ENCODE assay signal across 8 cellular contexts in genomic region chr1:5509664-5510452, GRCh38.
DNase-seq lines count a peak whose midpoint lies in the region; ATAC-seq and TF ChIP-seq lines count a peak whose summit lies in the region.

No MANE protein-coding gene starts in this region.

- peak; percentile 47 to 58 (median 53) for DNase-seq in CD4-positive, alpha-beta memory T cell
- peak; percentile 63 for DNase-seq in activated gamma-delta T cell treated with anti-CD3 and anti-CD28 coated beads, Interleukin-2, amount 50 U/mL, for 16 hours (ENCODE audit: low read depth)
- DNase-seq in head of caudate nucleus (peak in 41 of 42 donors; percentile 66 to 93 (median 81)), posterior cingulate gyrus (peak in 9 of 10 donors; percentile 58 to 95 (median 80)), ureter (ENCODE audit: low spot score) (peak; percentile 70), cortex of kidney (lab: John Stamatoyannopoulos, UW) (no peak)

- POLR2A ChIA-PET in CD4-positive, alpha-beta memory T cell (lab: Charles Lee; ENCODE audit: partially characterized antibody), result no interaction called here

- no peaks in the 10 kb centered on the region for H3K36me3 Mint-ChIP-seq in CD4-positive, alpha-beta memory T cell

- no peak overlapping the region for H3K27ac ChIP-seq in CD4-positive, alpha-beta memory T cell (ENCODE audit: low read depth, low read length)

- H3K27me3 ChIP-seq in CD4-positive, alpha-beta memory T cell (ENCODE audit: insufficient read depth, low read length), result no peaks in the 10 kb centered on the region

- H3K27me3 Mint-ChIP-seq in CD4-positive, alpha-beta memory T cell, result peaks cover 0 to 9% of the 10 kb centered on the region in 2 donors

- peaks cover 0 to 5% (median 2%) of the 10 kb centered on the region in 4 donors for H3K4me1 Mint-ChIP-seq in CD4-positive, alpha-beta memory T cell

- no peak overlapping the region for H3K4me3 ChIP-seq in CD4-positive, alpha-beta memory T cell (ENCODE audit: low read length in 2 of 2)

- no peak overlapping the region for H3K27ac Mint-ChIP-seq in CD4-positive, alpha-beta memory T cell

- peak; percentile 57 for ATAC-seq in HG03103 (IDR thresholded peaks at IDR 0.05; ENCODE audit: low read depth, unreplicated experiment)
- peak; percentile 61; the same call in 2 of the 3 replicates for ATAC-seq in SK-N-SH treated with all-trans-retinoic acid at 6 μM for 48 hours

- no peak overlapping the region for H3K4me3 Mint-ChIP-seq in CD4-positive, alpha-beta memory T cell

- intact Hi-C loops in CD4-positive, alpha-beta memory T cell (cut with micrococcal nuclease), result loop anchor here (2.0 to 5.0 kb wide), 2 partner anchors 157 to 677 kb away; no protein-coding TSS in a partner anchor
- intact Hi-C loops in head of caudate nucleus (cut with DNase I), result loop anchor here (5.0 kb wide), 1 partner anchor 467 kb away; no protein-coding TSS in a partner anchor
- intact Hi-C loops in posterior cingulate gyrus (cut with DNase I), result loop anchor here (1.0 to 10.0 kb wide), 3 partner anchors 115 to 465 kb away; no protein-coding TSS in a partner anchor

- peaks cover 3% of the 10 kb centered on the region for H3K4me1 ChIP-seq in CD4-positive, alpha-beta memory T cell (ENCODE audit: insufficient read depth, low read length)

- H3K36me3 ChIP-seq in CD4-positive, alpha-beta memory T cell (ENCODE audit: insufficient read depth, low read length), result no peaks in the 10 kb centered on the region

- H3K9me3 Mint-ChIP-seq in CD4-positive, alpha-beta memory T cell, result no peaks in the 10 kb centered on the region

- H3K9me3 ChIP-seq in CD4-positive, alpha-beta memory T cell (ENCODE audit: control insufficient read depth in 1 of 2, low read length in 2 of 2), result no peaks in the 10 kb centered on the region

- CTCF ChIA-PET in CD4-positive, alpha-beta memory T cell (lab: Charles Lee; ENCODE audit: partially characterized antibody), result interaction anchor here (0.7 to 3.5 kb wide), 18 partner anchors 10 to 736 kb away, joined by 3 to 17 read pairs (median 4); no protein-coding TSS in a partner anchor

TF ChIP-seq in SK-N-SH treated with all-trans-retinoic acid at 6 μM for 48 hours, 23 proteins besides CTCF, POLR2A, EP300 and RAD21:
- TF ChIP-seq ZNF8 (CRISPR knock-in tag; IDR thresholded peaks at IDR 0.05) (no peak), CSDC2 (CRISPR knock-in tag; IDR thresholded peaks at IDR 0.05) (no peak), ZFP30 (CRISPR knock-in tag; IDR thresholded peaks at IDR 0.05) (no peak), TSHZ2 (CRISPR knock-in tag; IDR thresholded peaks at IDR 0.05) (no peak), ISL1 (CRISPR knock-in tag; IDR thresholded peaks at IDR 0.05) (no peak)
